Comparison of ENCODE assay signal across 31 cellular contexts in the genomic region with DNA sequence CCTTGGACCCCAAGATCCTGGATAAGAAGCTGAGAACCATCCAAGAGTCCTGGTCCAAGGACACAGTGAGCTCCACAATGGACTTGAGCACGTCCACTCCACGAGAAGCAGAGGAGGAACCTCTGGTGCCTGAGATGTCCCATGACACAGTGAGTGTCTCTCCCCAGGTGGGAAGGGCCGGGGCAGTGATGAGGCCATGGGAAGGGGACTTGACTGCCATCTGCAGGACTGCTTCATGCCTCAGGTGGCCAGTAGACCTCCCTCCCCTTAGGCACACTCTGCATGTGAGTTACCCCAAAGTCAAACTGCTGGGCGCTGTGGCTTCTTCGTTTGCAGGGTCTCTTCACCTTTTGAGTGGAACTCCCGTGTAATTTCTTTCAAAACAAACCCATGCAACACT. TPM values are rescaled to one million over a fixed set of nuclear protein-coding genes. Genes with fewer than 3 reads are reported as not detected.
DNase-seq lines count a peak whose midpoint lies in the region; ATAC-seq, FAIRE-seq and TF ChIP-seq lines count a peak whose summit lies in the region.
"Had no signal": no experiment of that assay in that cellular context is flagged by ENCODE, and none has a peak within 500 bp of the region (broad histone marks: within the 10 kb centered on the region; RNA-seq: fewer than 3 reads in every experiment).

No MANE protein-coding gene starts in this region.

- no peak overlapping the region for H2BK12ac ChIP-seq in neuronal stem cell (ENCODE audit: low read length)

- no peak overlapping the region for H3K4ac ChIP-seq in neuronal stem cell (ENCODE audit: low read length)

- POLR2A ChIA-PET in GM12878 (lab: Charles Lee), result no interaction called here

- H4K8ac ChIP-seq in neuronal stem cell (ENCODE audit: low read depth, low read length), result no peak overlapping the region

- H3K18ac ChIP-seq in neuronal stem cell (ENCODE audit: low read length), result no peak overlapping the region

- H3K9ac ChIP-seq in GM12878 (ENCODE audit: control insufficient read depth, insufficient read depth, low read length) (no peak overlapping the region), neuronal stem cell (ENCODE audit: low read depth, low read length, poor library complexity) (peak overlapping the region; percentile 24)
- H3K9ac ChIP-seq: GM23248 had no signal

- peak; percentile 63 for TF ChIP-seq RAD21 in Ishikawa (IDR thresholded peaks at IDR 0.05; ENCODE audit: low read depth)
- TF ChIP-seq RAD21 in GM12878 (IDR thresholded peaks at IDR 0.05; ENCODE audit: insufficient read depth, low read depth, low read length), result 0 out of 2 replicates have a peak, but pooled peaks have one; percentile 15

- no peak for ATAC-seq in GM12878
- ATAC-seq in GM21737 (IDR thresholded peaks at IDR 0.05; ENCODE audit: unreplicated experiment), result no peak
- no peak for ATAC-seq in sciatic nerve
- ATAC-seq: natural killer cell had no signal

- H3K27ac ChIP-seq in GM12878 (ENCODE audit: control insufficient read depth, insufficient read depth) (no peak overlapping the region), neuronal stem cell (replicated peaks; ENCODE audit: low read length) (no peak overlapping the region)
- H3K27ac ChIP-seq: brain microvascular endothelial cell, GM23248, Peyer's patch, tibial nerve had no signal

- SMC1A ChIA-PET in GM12878 (lab: Charles Lee; ENCODE audit: uncharacterized antibody, unreplicated experiment), result no interaction called here

- H2AK5ac ChIP-seq in neuronal stem cell (ENCODE audit: low read depth, low read length), result no peak overlapping the region

- H4K20me1 ChIP-seq in GM12878 (ENCODE audit: control insufficient read depth, insufficient read depth), result no peaks in the 10 kb centered on the region

- H2AFZ ChIP-seq in GM12878 (ENCODE audit: control insufficient read depth, low read depth, low read length) (no peak overlapping the region), neuronal stem cell (ENCODE audit: low read length) (no peak overlapping the region)
- H2AFZ ChIP-seq: GM23248 had no signal

- H3K4me2 ChIP-seq in GM12878 (ENCODE audit: control insufficient read depth, insufficient read depth), result no peak overlapping the region
- no peak overlapping the region for H3K4me2 ChIP-seq in neuronal stem cell (ENCODE audit: insufficient read depth, low read length, poor library complexity, severe bottlenecking)

- RAD21 ChIA-PET in GM12878 (lab: Charles Lee; ENCODE audit: unreplicated experiment), result no interaction called here

- in situ Hi-C loops in GM12878 (cut with MboI), result no loop called here

- peak in 1 of 3 experiments; percentile 13; a peak in 1 of 6 replicates for TF ChIP-seq CTCF in GM12878 (IDR thresholded peaks at IDR 0.05 in 2 of 3, conservative IDR thresholded peaks at IDR 0.05 in 1 of 3; ENCODE audit: control insufficient read depth in 2 of 3, extremely low read depth in 1 of 3, insufficient read depth in 1 of 3, low read depth in 3 of 3, low read length in 3 of 3)

- no peak overlapping the region for H2BK120ac ChIP-seq in neuronal stem cell (ENCODE audit: low read depth, low read length)

- no peak overlapping the region for H3K23ac ChIP-seq in neuronal stem cell (ENCODE audit: low read depth, low read length, poor library complexity)

- no peak overlapping the region for H2BK5ac ChIP-seq in neuronal stem cell (ENCODE audit: low read length)

- CTCF ChIA-PET in GM12878 (lab: Yijun Ruan, JAX), result interaction anchor here (0.9 to 1.0 kb wide), 2 partner anchors 12 to 96 kb away, joined by 3 read pairs; no protein-coding TSS in a partner anchor

- H3K36me3 ChIP-seq in GM12878 (ENCODE audit: control insufficient read depth in 2 of 2, insufficient read depth in 2 of 2, low read length in 1 of 2) (no peaks in the 10 kb centered on the region), neuronal stem cell (replicated peaks in 1 of 2; ENCODE audit: control insufficient read depth in 2 of 2, insufficient read depth in 2 of 2, low read length in 2 of 2) (no peaks in the 10 kb centered on the region)
- H3K36me3 ChIP-seq: brain microvascular endothelial cell, Peyer's patch, tibial nerve had no signal

- intact Hi-C loops in GM12878 (cut with micrococcal nuclease; ENCODE audit: unreplicated experiment), result no loop called here
- intact Hi-C loops in sciatic nerve (cut with DNase I), result no loop called here

- FAIRE-seq in GM12878 (lab: Jason Lieb, UNC), result no peak
- FAIRE-seq: A204.1, kidney, small intestine had no signal

- no peak for TF ChIP-seq POLR2A in GM12878 (IDR thresholded peaks at IDR 0.05; ENCODE audit: low read depth, low read length)

- TF ChIP-seq EP300 in Ishikawa (IDR thresholded peaks at IDR 0.05; ENCODE audit: borderline replicate concordance) (no peak), GM12878 (IDR thresholded peaks at IDR 0.05; ENCODE audit: borderline replicate concordance in 1 of 2, control insufficient read depth in 1 of 2, low read depth in 2 of 2, low read length in 2 of 2) (no peak)

- H4K91ac ChIP-seq in neuronal stem cell (ENCODE audit: low read depth, low read length, poor library complexity), result no peak overlapping the region

- peak overlapping the region; percentile 56 for H2BK15ac ChIP-seq in neuronal stem cell (ENCODE audit: low read length)

- DNase-seq in NCI-H748 (lab: John Stamatoyannopoulos, UW; ENCODE audit: unreplicated experiment) (peak; percentile 3), NCI-H748 treated with DMSO at 0.1 percent for 48 hours (lab: John Stamatoyannopoulos, UW) (no peak), GM12878 (ENCODE audit: low read depth, low spot score) (no peak), neuronal stem cell (ENCODE audit: low spot score) (no peak), sciatic nerve (ENCODE audit: low spot score) (no peak), NCI-H2171 treated with DMSO at 0.1 percent for 48 hours (lab: John Stamatoyannopoulos, UW) (no peak)
- DNase-seq: activated CD4-positive, alpha-beta memory T cell treated with anti-CD3 and anti-CD28 coated beads, Interleukin-2, amount 10 ng/mL, durations not matched to agents 7 days and 5 days; activated CD4-positive, CD25-positive, alpha-beta regulatory T cell treated with anti-CD3 and anti-CD28 coated beads, Interleukin-2, amount 50 U/mL, for 72 hours; activated CD8-positive, alpha-beta memory T cell treated with anti-CD3 and anti-CD28 coated beads, Interleukin-2, amount 50 U/mL, for 48 hours; activated naive CD4-positive, alpha-beta T cell treated with anti-CD3 and anti-CD28 coated beads, Interleukin-2, amount 50 U/mL, for 16 hours; amniotic stem cell; brain microvascular endothelial cell; CD4-positive, alpha-beta T cell; GM23248; IMR-90; kidney; natural killer cell; NCI-H1105; NCI-H2029 treated with DMSO at 0.1 percent for 48 hours; NCI-H446 treated with DMSO at 0.1 percent for 48 hours; Peyer's patch; retina; small intestine; stimulated activated CD4-positive, alpha-beta T cell treated with anti-CD3 and anti-CD28 coated beads, Interleukin-1b, Interleukin-23, amount 100 ng/mL, for 48 hours; T-helper 1 cell had no signal

- peaks cover 0 to 5% of the 10 kb centered on the region in 2 experiments; a peak in 1 of 4 replicates for H3K27me3 ChIP-seq in GM12878 (replicated peaks in 1 of 2; ENCODE audit: control insufficient read depth in 2 of 2, insufficient read depth in 2 of 2, low read length in 1 of 2)
- peaks cover 0 to 18% (median 2%) of the 10 kb centered on the region in 3 experiments for H3K27me3 ChIP-seq in neuronal stem cell (ENCODE audit: control insufficient read depth in 3 of 3, insufficient read depth in 3 of 3, low read depth in 1 of 3, low read length in 3 of 3)
- H3K27me3 ChIP-seq: Peyer's patch, tibial nerve had no signal

- no peaks in the 10 kb centered on the region for H3K79me1 ChIP-seq in neuronal stem cell (ENCODE audit: low read depth, low read length)

- H3K79me2 ChIP-seq in GM12878 (ENCODE audit: control insufficient read depth, insufficient read depth, low read length), result no peaks in the 10 kb centered on the region

- H3K4me1 ChIP-seq in GM12878 (ENCODE audit: control insufficient read depth, insufficient read depth, low read length) (peaks cover 7% of the 10 kb centered on the region; the same call in 1 of the 2 replicates), neuronal stem cell (ENCODE audit: control insufficient read depth in 2 of 2, insufficient read depth in 1 of 2, low read depth in 1 of 2, low read length in 2 of 2) (peaks cover 12% of the 10 kb centered on the region in 2 donors)
- H3K4me1 ChIP-seq: Peyer's patch had no signal

- H3K14ac ChIP-seq in neuronal stem cell (ENCODE audit: low read length), result no peak overlapping the region

- no peaks in the 10 kb centered on the region for H3K9me3 ChIP-seq in GM12878 (replicated peaks; ENCODE audit: control insufficient read depth, insufficient read depth, low read length)
- no peaks in the 10 kb centered on the region for H3K9me3 ChIP-seq in neuronal stem cell (replicated peaks in 1 of 2; ENCODE audit: control insufficient read depth in 2 of 2, insufficient read depth in 1 of 2, low read depth in 1 of 2, low read length in 2 of 2)
- H3K9me3 ChIP-seq: Peyer's patch, tibial nerve had no signal

- WGBS in GM12878 (ENCODE audit: insufficient coverage, insufficient replicate concordance, low lambda C conversion rate, missing lambda C conversion rate), result 11% methylated on average over 6 of the region's 6 CpGs
- WGBS in neuronal stem cell (ENCODE audit: extremely low coverage in 2 of 2, insufficient read length in 2 of 2, insufficient replicate concordance in 1 of 2), 2 donors, result no CpG with 5 or more reads among the region's 6 CpGs

- H3K4me3 ChIP-seq in GM12878 (no peak overlapping the region), neuronal stem cell (ENCODE audit: low read length in 2 of 2) (no peak overlapping the region)
- H3K4me3 ChIP-seq: GM23248, Peyer's patch, tibial nerve had no signal

- no TSS peak for BruUV-seq in GM12878 (replicated peaks; lab: Mats Ljungman, UMichigan)

RNA-seq across cellular contexts. Expression of gene CCDC33, which starts 59.7 kb away (rescaled TPM):
- total RNA-seq in GM12878 (2013; cell fraction: nucleolus; rRNA removed), result 0.69 TPM in 1 of 2 replicates, not detected in the other
- total RNA-seq in GM12878 (2014; rRNA removed) (2.6 and 2.9 TPM in 2 replicates), GM12878 (2014; rRNA removed; fragmentation: Illumina TruSeq; extraction: Trizol) (4.4 and 4.8 TPM in 2 replicates), GM12878 (2021) (4.1 and 4.9 TPM in 2 replicates), sciatic nerve (not detected)
- 0.62 TPM for polyA plus RNA-seq in GM12878 (2011; ENCODE audit: low read depth)
- polyA plus RNA-seq in GM12878 (2011; rRNA removed) (0.36 and 0.57 TPM in 2 replicates), GM12878 (2014; fragmentation: Illumina TruSeq; extraction: Trizol) (3.1 and 3.2 TPM in 2 replicates), GM12878 (2014; fragmentation: Nextera tagmentation; extraction: Ambion mirVana) (1 to 10 TPM; 3.0 to 5.4 TPM), GM12878 (2014; rRNA removed) (4.1 and 6.0 TPM in 2 replicates), GM12878 (2016; fragmentation: Nextera tagmentation; extraction: Ambion mirVana) (1 to 10 TPM; 4.7 to 5.8 TPM)
- polyA plus RNA-seq in GM12878 (2011; cell fraction: cytosol; rRNA removed), result 0.61 and 0.72 TPM in 2 replicates
- polyA plus RNA-seq in GM12878 (2011; cell fraction: nucleus; rRNA removed), result 0.76 and 0.88 TPM in 2 replicates
- 0.22 and 0.47 TPM in 2 replicates for polyA plus RNA-seq in GM12878 (2012)
- 0.98 TPM in 1 of 2 replicates, not detected in the other for polyA minus RNA-seq in GM12878 (2011; rRNA and poly(A)+ RNA removed)
- polyA minus RNA-seq in GM12878 (2011; cell fraction: cytosol; rRNA and poly(A)+ RNA removed), result not detected in 2 replicates
- 0.67 TPM in 1 of 2 replicates, not detected in the other for polyA minus RNA-seq in GM12878 (2011; cell fraction: nucleus; rRNA and poly(A)+ RNA removed)
- polyA plus RNA-seq in neuronal stem cell (2013, experiment 1 of 2), result 1.3 TPM
- polyA plus RNA-seq in neuronal stem cell (2013, experiment 2 of 2), result 1.1 TPM
- total RNA-seq: activated CD4-positive, alpha-beta memory T cell treated with anti-CD3 and anti-CD28 coated beads, Interleukin-2, amount 10 ng/mL, durations not matched to agents 7 days and 5 days; CD4-positive, alpha-beta T cell; GM23248; IMR-90; lower leg skin; natural killer cell; osteoblast; tibial nerve had no signal
- polyA plus RNA-seq: GM23248, IMR-90 had no signal
